ENCODE assay signal across 12 cellular contexts in genomic region chr5:178331491-178331981, GRCh38.
A peak's percentile ranks its signal among the peaks of the same experiment; 100 is the strongest.
DNase-seq lines count a peak whose midpoint lies in the region; ATAC-seq, FAIRE-seq and TF ChIP-seq lines count a peak whose summit lies in the region.
"Had no signal": no experiment of that assay in that cellular context is flagged by ENCODE, and none has a peak within 500 bp of the region (broad histone marks: within the 10 kb centered on the region; RNA-seq: fewer than 3 reads in every experiment).

No MANE protein-coding gene starts in this region.

- H3K18ac ChIP-seq in H1 (ENCODE audit: extremely low read depth, low read length) (no peak overlapping the region), mesendoderm (ENCODE audit: low read length) (no peak overlapping the region)

- DNase-seq in NCI-H82 (lab: John Stamatoyannopoulos, UW) (peak; percentile 19), NCI-H82 treated with DMSO at 0.1 percent for 48 hours (lab: John Stamatoyannopoulos, UW; ENCODE audit: unreplicated experiment) (no peak), H1 (ENCODE audit: low read depth in 1 of 2, low spot score in 2 of 2) (no peak), midbrain (lab: John Stamatoyannopoulos, UW) (peak; percentile 89), upper lobe of left lung (peak; percentile 39 to 89), 8988T (no peak), mesendoderm (no peak)
- DNase-seq: NCI-H1436 treated with DMSO at 0.1 percent for 48 hours; stimulated activated CD4-positive, alpha-beta T cell treated with anti-CD3 and anti-CD28 coated beads, Interleukin-2, amount 100 ng/mL, for 24 hours had no signal

- POLR2A ChIA-PET in H1 (lab: Charles Lee; ENCODE audit: partially characterized antibody) = no interaction called here

- H3K9ac ChIP-seq in H1 (replicated peaks in 1 of 4; ENCODE audit: extremely low read depth in 1 of 4, low read depth in 3 of 4, low read length in 3 of 4) = no peak overlapping the region
- no peak overlapping the region for H3K9ac ChIP-seq in mesendoderm (ENCODE audit: low read length)

- H2AK5ac ChIP-seq in H1 (ENCODE audit: low read depth, low read length) (no peak overlapping the region), mesendoderm (ENCODE audit: low read length) (no peak overlapping the region)

- no peak overlapping the region for H2BK20ac ChIP-seq in H1 (ENCODE audit: low read length)

- CTCF ChIA-PET in H1 (lab: Charles Lee; ENCODE audit: partially characterized antibody) = interaction anchor here (1.0 to 1.6 kb wide), 8 partner anchors 11 to 130 kb away, joined by 3 to 6 read pairs (median 4); no protein-coding TSS in a partner anchor

- H3K4me3 ChIP-seq in H1 (ENCODE audit: extremely low read depth in 1 of 4, insufficient read depth in 2 of 4, low read depth in 3 of 4, low read length in 4 of 4) = no peak overlapping the region
- H3K4me3 ChIP-seq in upper lobe of left lung = no peak overlapping the region
- H3K4me3 ChIP-seq in mesendoderm (ENCODE audit: low read length) = no peak overlapping the region
- H3K4me3 ChIP-seq: tibial nerve had no signal

- H3K27ac ChIP-seq in H1 (ENCODE audit: low read depth, low read length) (no peak overlapping the region), upper lobe of left lung (peak overlapping the region; percentile 40 to 65 (median 60)), mesendoderm (ENCODE audit: low read depth, low read length) (no peak overlapping the region)

- H3K4me2 ChIP-seq in H1 (ENCODE audit: insufficient read depth in 1 of 2, low read depth in 2 of 2, low read length in 2 of 2) = no peak overlapping the region
- no peak overlapping the region for H3K4me2 ChIP-seq in mesendoderm (ENCODE audit: low read length)

- H3K23me2 ChIP-seq in H1 (ENCODE audit: low read depth, low read length) = no peaks in the 10 kb centered on the region

- H4K91ac ChIP-seq in H1 (replicated peaks; ENCODE audit: insufficient read length, low read length) = no peak overlapping the region

- H3K9me3 ChIP-seq in H1 (ENCODE audit: insufficient read depth in 2 of 2, low read depth in 1 of 2, low read length in 1 of 2) (no peaks in the 10 kb centered on the region), upper lobe of left lung (no peaks in the 10 kb centered on the region)
- H3K9me3 ChIP-seq: tibial nerve had no signal

- no peak overlapping the region for H2BK12ac ChIP-seq in H1 (ENCODE audit: low read depth, low read length)

- no peak for TF ChIP-seq POLR2A in H1 (IDR thresholded peaks at IDR 0.05; ENCODE audit: control extremely low read depth in 1 of 2, low read depth in 2 of 2, low read length in 2 of 2)
- no peak for TF ChIP-seq POLR2A in upper lobe of left lung (IDR thresholded peaks at IDR 0.05)

- H2AFZ ChIP-seq in H1 (ENCODE audit: low read length) = no peak overlapping the region

- H3K56ac ChIP-seq in H1 (replicated peaks; ENCODE audit: insufficient read length, low read depth, low read length) (no peak overlapping the region), mesendoderm (ENCODE audit: low read length) (no peak overlapping the region)

- no peak overlapping the region for H2BK15ac ChIP-seq in H1 (ENCODE audit: low read length)
- no peak overlapping the region for H2BK15ac ChIP-seq in mesendoderm (replicated peaks; ENCODE audit: low read depth)

- ATAC-seq in upper lobe of left lung (ENCODE audit: low FRiP score in 2 of 2) (peak; percentile 31 to 59), GM19324 (IDR thresholded peaks at IDR 0.05; ENCODE audit: low FRiP score, unreplicated experiment) (no peak)

- H3K14ac ChIP-seq in H1 (ENCODE audit: insufficient read length) = no peak overlapping the region

- no peak overlapping the region for H2BK120ac ChIP-seq in H1 (replicated peaks; ENCODE audit: low read depth, low read length)
- H2BK120ac ChIP-seq in mesendoderm (ENCODE audit: low read depth, low read length) = no peak overlapping the region

- H4K8ac ChIP-seq in H1 (ENCODE audit: extremely low read depth, insufficient read depth, low read length) (0 out of 2 replicates have a peak overlapping the region, but pooled peaks have one; percentile 31), mesendoderm (ENCODE audit: low read depth, low read length) (no peak overlapping the region)

- TF ChIP-seq CTCF in H1 (IDR thresholded peaks at IDR 0.05; ENCODE audit: control extremely low read depth in 1 of 3, insufficient read depth in 1 of 3, low read depth in 1 of 3, low read length in 3 of 3) (no peak), upper lobe of left lung (IDR thresholded peaks at IDR 0.05) (no peak)

- H3K4me1 ChIP-seq in H1 (replicated peaks in 1 of 4; ENCODE audit: control insufficient read depth in 3 of 4, insufficient read depth in 4 of 4, low read length in 3 of 4) (peaks cover 0 to 7% (median 4%) of the 10 kb centered on the region in 4 experiments; a peak in 4 of 7 replicates), upper lobe of left lung (peaks cover 16 to 24% (median 22%) of the 10 kb centered on the region in 4 donors), mesendoderm (ENCODE audit: control insufficient read depth, low read depth, low read length) (no peaks in the 10 kb centered on the region)

- H3K79me2 ChIP-seq in H1 (ENCODE audit: control insufficient read depth in 1 of 2, insufficient read depth in 2 of 2, low read length in 2 of 2) (no peaks in the 10 kb centered on the region), mesendoderm (ENCODE audit: control insufficient read depth, insufficient read depth, low read length) (no peaks in the 10 kb centered on the region)

- FAIRE-seq in H1 (lab: Jason Lieb, UNC) = no peak
- FAIRE-seq: colon had no signal

- no peak for TF ChIP-seq EP300 in H1 (IDR thresholded peaks at IDR 0.05; ENCODE audit: borderline replicate concordance in 1 of 2, low read depth in 2 of 2, low read length in 2 of 2)
- TF ChIP-seq EP300 in upper lobe of left lung (IDR thresholded peaks at IDR 0.05) = peak in 3 of 4 donors; percentile 22 to 81 (median 54)

- H4K20me1 ChIP-seq in H1 (replicated peaks in 1 of 2; ENCODE audit: control insufficient read depth in 1 of 2, insufficient read depth in 2 of 2, low read length in 2 of 2) = no peaks in the 10 kb centered on the region

- H3K4ac ChIP-seq in H1 (replicated peaks; ENCODE audit: insufficient read length, low read depth, low read length) (no peak overlapping the region), mesendoderm (ENCODE audit: low read depth, low read length) (no peak overlapping the region)

- 0 out of 2 replicates have a peak overlapping the region, but pooled peaks have one; percentile 16 for H2BK5ac ChIP-seq in H1 (ENCODE audit: low read depth, low read length)
- no peak overlapping the region for H2BK5ac ChIP-seq in mesendoderm (ENCODE audit: low read length)

- no peak for TF ChIP-seq RAD21 in H1 (IDR thresholded peaks at IDR 0.05 in 1 of 2, conservative IDR thresholded peaks at IDR 0.05 in 1 of 2; ENCODE audit: low read depth in 2 of 2, low read length in 2 of 2)

- H3K79me1 ChIP-seq in H1 (ENCODE audit: low read depth, low read length) (no peaks in the 10 kb centered on the region), mesendoderm (ENCODE audit: low read length) (no peaks in the 10 kb centered on the region)

- WGBS in H1 (ENCODE audit: extremely low coverage in 1 of 2, insufficient coverage in 1 of 2, insufficient read length in 1 of 2, insufficient replicate concordance in 2 of 2, low coverage in 1 of 2, low lambda C conversion rate in 2 of 2, missing lambda C conversion rate in 1 of 2), 2 experiments = 87% methylated on average over 15 of the region's 15 CpGs; no CpG with 5 or more reads in 1 of the 2 experiments
- WGBS in upper lobe of left lung, 2 donors = 51 to 72% methylated on average over 4 to 15 of the region's 15 CpGs
- no CpG with 5 or more reads among the region's 15 CpGs for WGBS in mesendoderm (ENCODE audit: extremely low coverage, insufficient coverage, low lambda C conversion rate)

- H4K5ac ChIP-seq in H1 (ENCODE audit: insufficient read length, low read depth, low read length) (no peak overlapping the region), mesendoderm (ENCODE audit: low read length) (no peak overlapping the region)

- H3K27me3 ChIP-seq in H1 (replicated peaks in 1 of 4; ENCODE audit: control insufficient read depth in 3 of 4, extremely low read depth in 1 of 4, insufficient read depth in 3 of 4, low read length in 3 of 4) (no peaks in the 10 kb centered on the region), upper lobe of left lung (no peaks in the 10 kb centered on the region), mesendoderm (ENCODE audit: insufficient read depth, low read length, poor library complexity) (no peaks in the 10 kb centered on the region)
- H3K27me3 ChIP-seq: tibial nerve had no signal

- H3K23ac ChIP-seq in H1 (ENCODE audit: insufficient read length) = no peak overlapping the region
- no peak overlapping the region for H3K23ac ChIP-seq in mesendoderm (ENCODE audit: low read length)

- H3K36me3 ChIP-seq in H1 (ENCODE audit: control insufficient read depth in 2 of 4, insufficient read depth in 4 of 4, low read length in 3 of 4) = no peaks in the 10 kb centered on the region
- no peaks in the 10 kb centered on the region for H3K36me3 ChIP-seq in upper lobe of left lung
- H3K36me3 ChIP-seq in mesendoderm (ENCODE audit: control insufficient read depth, insufficient read depth, low read length) = no peaks in the 10 kb centered on the region
- H3K36me3 ChIP-seq: tibial nerve had no signal

TF ChIP-seq in H1, 55 proteins besides CTCF, POLR2A, EP300 and RAD21 (continues in another document):
- TF ChIP-seq E2F6 (IDR thresholded peaks at IDR 0.05) (no peak), ZNF274 (IDR thresholded peaks at IDR 0.05; ENCODE audit: borderline replicate concordance, extremely low read depth, low read length) (no peak), PHF8 (conservative IDR thresholded peaks at IDR 0.05; ENCODE audit: low read depth, low read length) (no peak), POU5F1 (IDR thresholded peaks at IDR 0.05; ENCODE audit: low read depth, low read length) (no peak), CBX5 (IDR thresholded peaks at IDR 0.05; ENCODE audit: low read depth, low read length) (no peak), CHD1 (IDR thresholded peaks at IDR 0.05; ENCODE audit: low read depth, low read length) (no peak), GABPA (IDR thresholded peaks at IDR 0.05; ENCODE audit: borderline replicate concordance, insufficient read depth, low read length) (no peak), SIN3A (conservative IDR thresholded peaks at IDR 0.05 in 1 of 2, IDR thresholded peaks at IDR 0.05 in 1 of 2; ENCODE audit: low read depth in 1 of 2, low read length in 2 of 2) (no peak), SP4 (IDR thresholded peaks at IDR 0.05; ENCODE audit: low read length) (no peak), RNF2 (IDR thresholded peaks at IDR 0.05; ENCODE audit: borderline replicate concordance, low read depth, low read length, missing control alignments, poor library complexity, severe bottlenecking) (no peak), TEAD4 (IDR thresholded peaks at IDR 0.05; ENCODE audit: low read depth, low read length) (no peak), HDAC2 (IDR thresholded peaks at IDR 0.05; ENCODE audit: borderline replicate concordance in 1 of 2, low read depth in 2 of 2, low read length in 2 of 2) (no peak)

Comparison
In these comparisons a context has a peak if more than half of its experiments do, and no peak if none do; other contexts are left out.
1. DNase-seq: peak in NCI-H82 (single experiment), midbrain (single experiment) and upper lobe of left lung (2 of 2); none in NCI-H82 treated with DMSO at 0.1 percent for 48 hours (single experiment), H1 (0 of 2), 8988T (single experiment) and mesendoderm (single experiment).
2. H3K27ac ChIP-seq: peak in upper lobe of left lung (4 of 4); none in H1 (single experiment) and mesendoderm (single experiment).